In the genomic region with DNA sequence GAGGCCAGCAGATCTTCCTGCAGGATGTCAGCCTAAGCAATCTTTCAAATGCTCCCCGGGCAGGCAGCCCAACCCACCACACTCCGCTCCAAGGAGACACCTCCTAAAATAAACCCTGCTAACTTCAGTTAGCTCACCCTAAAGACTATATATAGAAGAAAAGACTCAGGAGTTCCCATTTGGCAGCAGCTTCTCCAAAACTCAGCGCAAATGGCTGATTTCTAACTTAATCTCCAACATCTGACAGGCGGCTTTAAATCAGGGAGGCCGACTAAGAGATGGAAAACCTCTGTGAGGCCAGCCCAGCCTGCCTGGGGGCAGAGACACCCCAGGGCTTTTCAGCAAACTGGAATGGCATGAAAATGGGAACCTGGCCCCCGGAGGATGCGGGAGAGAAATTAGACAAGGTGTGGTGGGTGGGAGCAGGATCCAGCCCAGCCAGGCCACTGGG, we compare ENCODE assay signal across 11 cellular contexts.
DNase-seq lines count a peak whose midpoint lies in the region; ATAC-seq and TF ChIP-seq lines count a peak whose summit lies in the region.
"Had no signal": no experiment of that assay in that cellular context is flagged by ENCODE, and none has a peak within 500 bp of the region (broad histone marks: within the 10 kb centered on the region; RNA-seq: fewer than 3 reads in every experiment).

No MANE protein-coding gene starts in this region.

- intact Hi-C loops in aorta (cut with DNase I) = no loop called here

- H3K4me1 ChIP-seq in aorta (ENCODE audit: control insufficient read depth in 1 of 2, insufficient read depth in 2 of 2, low read length in 2 of 2) = peaks cover 4 to 7% of the 10 kb centered on the region in 2 donors
- H3K4me1 ChIP-seq: A549 had no signal

- peak overlapping the region in 1 of 2 donors; percentile 27 for H3K27ac ChIP-seq in aorta (ENCODE audit: low read depth in 1 of 2, low read length in 2 of 2)
- H3K27ac ChIP-seq: A549 had no signal

- H3K9me3 ChIP-seq in aorta (ENCODE audit: control insufficient read depth, low read length) = no peaks in the 10 kb centered on the region
- H3K9me3 ChIP-seq: A549 had no signal

- H3K9me3 Mint-ChIP-seq in nephron = no peaks in the 10 kb centered on the region

- peak overlapping the region; percentile 74 to 90 (median 88) for H3K27ac Mint-ChIP-seq in nephron

- no peak overlapping the region for H3K4me3 ChIP-seq in fibroblast of mammary gland (ENCODE audit: control insufficient read depth, low read depth, low read length)
- H3K4me3 ChIP-seq in aorta (ENCODE audit: low read length in 2 of 2) = no peak overlapping the region
- H3K4me3 ChIP-seq: A549 had no signal

- WGBS in aorta, 2 donors = 11 to 14% methylated on average over 7 of the region's 7 CpGs

- H3K27me3 ChIP-seq in aorta (ENCODE audit: control insufficient read depth in 1 of 2, insufficient read depth in 2 of 2, low read length in 1 of 2) = no peaks in the 10 kb centered on the region

- DNase-seq in NOMO-1 (lab: John Stamatoyannopoulos, UW; ENCODE audit: unreplicated experiment in 2 of 2) (peak; percentile 21 to 34), NOMO-1 treated with dmso at 0.1 percent for 144 hours (lab: John Stamatoyannopoulos, UW; ENCODE audit: unreplicated experiment) (no peak), fibroblast of mammary gland (ENCODE audit: low read depth) (peak; percentile 77), aorta (peak; percentile 69 to 81), NCI-H2029 (lab: John Stamatoyannopoulos, UW) (no peak), activated gamma-delta T cell (lab: John Stamatoyannopoulos, UW) (no peak), OCI-M2 (lab: John Stamatoyannopoulos, UW; ENCODE audit: unreplicated experiment) (no peak)
- DNase-seq: activated naive CD4-positive, alpha-beta T cell treated with anti-CD3 and anti-CD28 coated beads, Interleukin-2, amount 50 U/mL, for 16 hours had no signal

- ATAC-seq in aorta (ENCODE audit: low FRiP score) = peak; percentile 50
- ATAC-seq: A549, esophagus mucosa had no signal

- no peaks in the 10 kb centered on the region for H3K36me3 Mint-ChIP-seq in nephron (ENCODE audit: low read depth)

- H3K27me3 Mint-ChIP-seq in nephron (ENCODE audit: low read depth) = peaks cover 19% of the 10 kb centered on the region

- no peaks in the 10 kb centered on the region for H3K36me3 ChIP-seq in aorta (ENCODE audit: control insufficient read depth in 1 of 2, insufficient read depth in 2 of 2, low read length in 1 of 2)

- H3K4me1 Mint-ChIP-seq in nephron = peaks cover 51% of the 10 kb centered on the region

- TF ChIP-seq CTCF in fibroblast of mammary gland (conservative IDR thresholded peaks at IDR 0.05; ENCODE audit: control insufficient read depth, insufficient read depth, low read depth, low read length) = no peak
- no peak for TF ChIP-seq CTCF in nephron (IDR thresholded peaks at IDR 0.05; ENCODE audit: unreplicated experiment in 3 of 3)

- H3K4me3 Mint-ChIP-seq in nephron = peak overlapping the region in 2 of 3 experiments; percentile 18 to 66

Comparison
In these comparisons a context has a peak if more than half of its experiments do, and no peak if none do; other contexts are left out.
1. DNase-seq: peak in NOMO-1 (2 of 2), fibroblast of mammary gland (single experiment) and aorta (2 of 2); none in NOMO-1 treated with dmso at 0.1 percent for 144 hours (single experiment), NCI-H2029 (single experiment), activated gamma-delta T cell (single experiment) and OCI-M2 (single experiment).